In genomic region chr2:171069286-171069956, GRCh38 we compare ENCODE assay signal across 20 cellular contexts.
A peak's percentile ranks its signal among the peaks of the same experiment; 100 is the strongest.
DNase-seq lines count a peak whose midpoint lies in the region; ATAC-seq and TF ChIP-seq lines count a peak whose summit lies in the region.
"Had no signal": no experiment of that assay in that cellular context is flagged by ENCODE, and none has a peak within 500 bp of the region (broad histone marks: within the 10 kb centered on the region; RNA-seq: fewer than 3 reads in every experiment).

No MANE protein-coding gene starts in this region.

- no peak overlapping the region for H3K27ac Mint-ChIP-seq in activated CD4-positive, alpha-beta T cell treated with anti-CD3 and anti-CD28 coated beads for 36 hours
- H3K27ac Mint-ChIP-seq in mesothelial cell of epicardium = peak overlapping the region; percentile 37

- intact Hi-C loops in activated CD4-positive, alpha-beta T cell treated with anti-CD3 and anti-CD28 coated beads for 36 hours (cut with DNase I, micrococcal nuclease) = no loop called here

- POLR2A ChIA-PET in activated CD4-positive, alpha-beta T cell treated with anti-CD3 and anti-CD28 coated beads for 36 hours (lab: Charles Lee) = no interaction called here

- no peak for DNase-seq in activated CD4-positive, alpha-beta T cell treated with anti-CD3 and anti-CD28 coated beads for 36 hours
- DNase-seq in activated CD4-positive, alpha-beta T cell treated with anti-CD3 and anti-CD28 coated beads, Interleukin-2, amount 50 U/mL, for 1 hour = no peak
- peak; percentile 26 for DNase-seq in RPMI7951 (ENCODE audit: low read depth)
- DNase-seq in mesothelial cell of epicardium (ENCODE audit: low spot score in 2 of 2, unreplicated experiment in 2 of 2) = no peak
- no peak for DNase-seq in NCI-H2107 (lab: John Stamatoyannopoulos, UW)
- DNase-seq in G401 (ENCODE audit: low spot score) = no peak
- DNase-seq in activated T-cell treated with anti-CD3 and anti-CD28 coated beads, Interleukin-2, amount 50 U/mL, for 48 hours = no peak
- DNase-seq: 8988T; Calu3; CD4-positive, alpha-beta memory T cell; GOT3; KBM-7; NCI-H1092 treated with DMSO at 0.1 percent for 48 hours; NCI-H1694; NCI-H2227 treated with DMSO at 0.1 percent for 48 hours; NCI-H524; Peyer's patch; Right ventricle myocardium superior; SK-N-SH had no signal

- H3K27me3 Mint-ChIP-seq in activated CD4-positive, alpha-beta T cell treated with anti-CD3 and anti-CD28 coated beads for 36 hours = no peaks in the 10 kb centered on the region
- H3K27me3 Mint-ChIP-seq in mesothelial cell of epicardium (ENCODE audit: low read depth) = no peaks in the 10 kb centered on the region
- H3K27me3 Mint-ChIP-seq: CD4-positive, alpha-beta memory T cell had no signal

- peak; percentile 33 for ATAC-seq in activated CD4-positive, alpha-beta T cell treated with anti-CD3 and anti-CD28 coated beads for 36 hours
- ATAC-seq in esophagus mucosa = peak; percentile 26

- TF ChIP-seq CTCF in mesothelial cell of epicardium (IDR thresholded peaks at IDR 0.05; ENCODE audit: unreplicated experiment) = no peak

- peaks cover 18% of the 10 kb centered on the region for H3K4me1 Mint-ChIP-seq in activated CD4-positive, alpha-beta T cell treated with anti-CD3 and anti-CD28 coated beads for 36 hours
- H3K4me1 Mint-ChIP-seq in mesothelial cell of epicardium = peaks cover 1% of the 10 kb centered on the region

- H3K36me3 Mint-ChIP-seq in activated CD4-positive, alpha-beta T cell treated with anti-CD3 and anti-CD28 coated beads for 36 hours (ENCODE audit: low read depth) = peaks cover 37% of the 10 kb centered on the region
- H3K36me3 Mint-ChIP-seq in mesothelial cell of epicardium = peaks cover 30% of the 10 kb centered on the region

- H3K9me3 Mint-ChIP-seq in activated CD4-positive, alpha-beta T cell treated with anti-CD3 and anti-CD28 coated beads for 36 hours (ENCODE audit: low read depth) = peaks cover 2% of the 10 kb centered on the region
- peaks cover 17% of the 10 kb centered on the region for H3K9me3 Mint-ChIP-seq in mesothelial cell of epicardium

- H3K4me3 Mint-ChIP-seq in activated CD4-positive, alpha-beta T cell treated with anti-CD3 and anti-CD28 coated beads for 36 hours = no peak overlapping the region
- no peak overlapping the region for H3K4me3 Mint-ChIP-seq in mesothelial cell of epicardium
- H3K4me3 Mint-ChIP-seq: CD4-positive, alpha-beta memory T cell had no signal

- CTCF ChIA-PET in activated CD4-positive, alpha-beta T cell treated with anti-CD3 and anti-CD28 coated beads for 36 hours (lab: Charles Lee) = interaction anchor here (0.6 to 2.6 kb wide), 2 partner anchors 18 to 173 kb away, joined by 3 to 8 read pairs; no protein-coding TSS in a partner anchor

- in situ Hi-C loops in G401 (cut with HindIII; ENCODE audit: low sequenced_read_pairs) = no loop called here
